Comparison of ENCODE assay signal across 20 cellular contexts in genomic region chr12:3990356-3990975, GRCh38.
"Had no signal": no experiment of that assay in that cellular context is flagged by ENCODE, and none has a peak within 500 bp of the region (broad histone marks: within the 10 kb centered on the region; RNA-seq: fewer than 3 reads in every experiment).

No MANE protein-coding gene starts in this region.

- H3K4me1 ChIP-seq: ascending aorta, upper lobe of right lung had no signal

- DNase-seq: activated CD4-positive, alpha-beta T cell treated with anti-CD3 and anti-CD28 coated beads, Interleukin-2, amount 50 U/mL, for 4 hours; activated CD8-positive, alpha-beta memory T cell treated with anti-CD3 and anti-CD28 coated beads for 24 hours; activated CD8-positive, alpha-beta memory T cell treated with anti-CD3 and anti-CD28 coated beads, Interleukin-2, amount 50 U/mL, for 48 hours; activated naive CD4-positive, alpha-beta T cell treated with anti-CD3 and anti-CD28 coated beads, Interleukin-2, amount 10 ng/mL, durations not matched to agents 7 days and 5 days; activated T-cell treated with anti-CD3 and anti-CD28 coated beads, Interleukin-2, amount 50 U/mL, for 4 hours; central memory CD4-positive, alpha-beta T cell; dermis blood vessel endothelial cell; effector memory CD4-positive, alpha-beta T cell; foreskin melanocyte; hippocampal formation; left ventricle myocardium superior; nephron progenitor cell; stimulated activated CD4-positive, alpha-beta T cell treated with anti-CD3 and anti-CD28 coated beads, Interleukin-4, amount 100 ng/mL, for 4 hours; stimulated activated naive CD8-positive, alpha-beta T cell treated with anti-CD3 and anti-CD28 coated beads, Interleukin-15, Interleukin-2, amounts not matched to agents 100 U/mL and 50 U/mL, for 24 hours; T-helper 9 cell; upper lobe of right lung had no signal

- H3K9me3 ChIP-seq: ascending aorta, upper lobe of right lung had no signal

- ATAC-seq: activated T-cell treated with anti-CD3 and anti-CD28 coated beads, Interleukin-2, amount 50 U/mL, for 4 hours; esophagus mucosa; left ventricle myocardium superior; stimulated activated naive CD8-positive, alpha-beta T cell treated with anti-CD3 and anti-CD28 coated beads, Interleukin-15, Interleukin-2, amounts not matched to agents 100 U/mL and 50 U/mL, for 24 hours; upper lobe of right lung; WTC11 had no signal

- H3K4me3 ChIP-seq: ascending aorta, upper lobe of right lung had no signal

- H3K27me3 ChIP-seq: ascending aorta had no signal

- H3K4me3 Mint-ChIP-seq: activated naive CD4-positive, alpha-beta T cell treated with anti-CD3 and anti-CD28 coated beads, Interleukin-2, amount 10 ng/mL, durations not matched to agents 7 days and 5 days; activated T-cell treated with anti-CD3 and anti-CD28 coated beads, Interleukin-2, amount 50 U/mL, for 4 hours; nephron progenitor cell; WTC11 had no signal

- H3K27ac Mint-ChIP-seq: activated naive CD4-positive, alpha-beta T cell treated with anti-CD3 and anti-CD28 coated beads, Interleukin-2, amount 10 ng/mL, durations not matched to agents 7 days and 5 days; activated T-helper 2 cell treated with anti-CD3 and anti-CD28 coated beads, Interferon-gamma antibody, Interleukin-2, Interleukin-4, amounts not matched to agents 10 μg/mL and 5 μg/mL and 100 μg/mL, durations not matched to agents 14 hours and 24 hours and 36 hours; WTC11 had no signal

- H3K27ac ChIP-seq: ascending aorta, upper lobe of right lung had no signal

- H3K36me3 Mint-ChIP-seq: WTC11 had no signal

- H3K9me3 Mint-ChIP-seq: activated naive CD4-positive, alpha-beta T cell treated with anti-CD3 and anti-CD28 coated beads, Interleukin-2, amount 10 ng/mL, durations not matched to agents 7 days and 5 days; activated T-cell treated with anti-CD3 and anti-CD28 coated beads, Interleukin-2, amount 50 U/mL, for 4 hours; activated T-helper 2 cell treated with anti-CD3 and anti-CD28 coated beads, Interferon-gamma antibody, Interleukin-2, Interleukin-4, amounts not matched to agents 10 μg/mL and 5 μg/mL and 100 μg/mL, durations not matched to agents 14 hours and 24 hours and 36 hours; nephron progenitor cell; WTC11 had no signal

- H3K36me3 ChIP-seq: ascending aorta, upper lobe of right lung had no signal
